2 cellular contexts compared by ENCODE assay signal in genomic region chr2:169718930-169719504, GRCh38.
TF ChIP-seq lines count a peak whose summit lies in the region.

No MANE protein-coding gene starts in this region.

TF ChIP-seq in HepG2, 621 proteins besides CTCF, POLR2A, EP300 and RAD21 (continues in another document):
- TF ChIP-seq BRCA1 (CRISPR knock-in tag; IDR thresholded peaks at IDR 0.05): no peak
- TF ChIP-seq ZNF567 (CRISPR knock-in tag; IDR thresholded peaks at IDR 0.05; ENCODE audit: borderline replicate concordance): no peak
- no peak for TF ChIP-seq CREM (IDR thresholded peaks at IDR 0.05)
- TF ChIP-seq CREM (CRISPR knock-in tag; IDR thresholded peaks at IDR 0.05): no peak
- TF ChIP-seq TOPORS (CRISPR knock-in tag; IDR thresholded peaks at IDR 0.05): no peak
- TF ChIP-seq TCF7L2 (IDR thresholded peaks at IDR 0.05; ENCODE audit: low read depth, low read length): no peak
- TF ChIP-seq, protein P1, sequence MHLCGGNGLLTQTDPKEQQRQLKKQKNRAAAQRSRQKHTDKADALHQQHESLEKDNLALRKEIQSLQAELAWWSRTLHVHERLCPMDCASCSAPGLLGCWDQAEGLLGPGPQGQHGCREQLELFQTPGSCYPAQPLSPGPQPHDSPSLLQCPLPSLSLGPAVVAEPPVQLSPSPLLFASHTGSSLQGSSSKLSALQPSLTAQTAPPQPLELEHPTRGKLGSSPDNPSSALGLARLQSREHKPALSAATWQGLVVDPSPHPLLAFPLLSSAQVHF (CRISPR knock-in tag; IDR thresholded peaks at IDR 0.05): no peak
- no peak for TF ChIP-seq ZNF350 (CRISPR knock-in tag; IDR thresholded peaks at IDR 0.05; ENCODE audit: borderline replicate concordance, low read depth)
- no peak for TF ChIP-seq MXD1 (CRISPR knock-in tag; IDR thresholded peaks at IDR 0.05)
- no peak for TF ChIP-seq ZNF547 (CRISPR knock-in tag; IDR thresholded peaks at IDR 0.05)
- no peak for TF ChIP-seq ZNF264 (CRISPR knock-in tag; IDR thresholded peaks at IDR 0.05)
- no peak for TF ChIP-seq ZFP36L1 (CRISPR knock-in tag; IDR thresholded peaks at IDR 0.05)
- TF ChIP-seq DNMT1 (CRISPR knock-in tag; IDR thresholded peaks at IDR 0.05): no peak
- TF ChIP-seq KLF11 (CRISPR knock-in tag; IDR thresholded peaks at IDR 0.05): no peak
- TF ChIP-seq TSC22D2 (CRISPR knock-in tag; IDR thresholded peaks at IDR 0.05; ENCODE audit: borderline replicate concordance): no peak
- no peak for TF ChIP-seq TFE3 (CRISPR knock-in tag; IDR thresholded peaks at IDR 0.05)
- TF ChIP-seq ATF1 (CRISPR knock-in tag; IDR thresholded peaks at IDR 0.05): no peak
- no peak for TF ChIP-seq ZNF570 (CRISPR knock-in tag; IDR thresholded peaks at IDR 0.05; ENCODE audit: borderline replicate concordance)
- TF ChIP-seq, protein P2, sequence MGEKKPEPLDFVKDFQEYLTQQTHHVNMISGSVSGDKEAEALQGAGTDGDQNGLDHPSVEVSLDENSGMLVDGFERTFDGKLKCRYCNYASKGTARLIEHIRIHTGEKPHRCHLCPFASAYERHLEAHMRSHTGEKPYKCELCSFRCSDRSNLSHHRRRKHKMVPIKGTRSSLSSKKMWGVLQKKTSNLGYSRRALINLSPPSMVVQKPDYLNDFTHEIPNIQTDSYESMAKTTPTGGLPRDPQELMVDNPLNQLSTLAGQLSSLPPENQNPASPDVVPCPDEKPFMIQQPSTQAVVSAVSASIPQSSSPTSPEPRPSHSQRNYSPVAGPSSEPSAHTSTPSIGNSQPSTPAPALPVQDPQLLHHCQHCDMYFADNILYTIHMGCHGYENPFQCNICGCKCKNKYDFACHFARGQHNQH (CRISPR knock-in tag; IDR thresholded peaks at IDR 0.05): no peak
- peak; percentile 20; the same call in 1 of the 2 replicates for TF ChIP-seq THAP11 (CRISPR knock-in tag; IDR thresholded peaks at IDR 0.05)
- TF ChIP-seq HNF4A (CRISPR knock-in tag; IDR thresholded peaks at IDR 0.05): no peak
- TF ChIP-seq, protein P3, sequence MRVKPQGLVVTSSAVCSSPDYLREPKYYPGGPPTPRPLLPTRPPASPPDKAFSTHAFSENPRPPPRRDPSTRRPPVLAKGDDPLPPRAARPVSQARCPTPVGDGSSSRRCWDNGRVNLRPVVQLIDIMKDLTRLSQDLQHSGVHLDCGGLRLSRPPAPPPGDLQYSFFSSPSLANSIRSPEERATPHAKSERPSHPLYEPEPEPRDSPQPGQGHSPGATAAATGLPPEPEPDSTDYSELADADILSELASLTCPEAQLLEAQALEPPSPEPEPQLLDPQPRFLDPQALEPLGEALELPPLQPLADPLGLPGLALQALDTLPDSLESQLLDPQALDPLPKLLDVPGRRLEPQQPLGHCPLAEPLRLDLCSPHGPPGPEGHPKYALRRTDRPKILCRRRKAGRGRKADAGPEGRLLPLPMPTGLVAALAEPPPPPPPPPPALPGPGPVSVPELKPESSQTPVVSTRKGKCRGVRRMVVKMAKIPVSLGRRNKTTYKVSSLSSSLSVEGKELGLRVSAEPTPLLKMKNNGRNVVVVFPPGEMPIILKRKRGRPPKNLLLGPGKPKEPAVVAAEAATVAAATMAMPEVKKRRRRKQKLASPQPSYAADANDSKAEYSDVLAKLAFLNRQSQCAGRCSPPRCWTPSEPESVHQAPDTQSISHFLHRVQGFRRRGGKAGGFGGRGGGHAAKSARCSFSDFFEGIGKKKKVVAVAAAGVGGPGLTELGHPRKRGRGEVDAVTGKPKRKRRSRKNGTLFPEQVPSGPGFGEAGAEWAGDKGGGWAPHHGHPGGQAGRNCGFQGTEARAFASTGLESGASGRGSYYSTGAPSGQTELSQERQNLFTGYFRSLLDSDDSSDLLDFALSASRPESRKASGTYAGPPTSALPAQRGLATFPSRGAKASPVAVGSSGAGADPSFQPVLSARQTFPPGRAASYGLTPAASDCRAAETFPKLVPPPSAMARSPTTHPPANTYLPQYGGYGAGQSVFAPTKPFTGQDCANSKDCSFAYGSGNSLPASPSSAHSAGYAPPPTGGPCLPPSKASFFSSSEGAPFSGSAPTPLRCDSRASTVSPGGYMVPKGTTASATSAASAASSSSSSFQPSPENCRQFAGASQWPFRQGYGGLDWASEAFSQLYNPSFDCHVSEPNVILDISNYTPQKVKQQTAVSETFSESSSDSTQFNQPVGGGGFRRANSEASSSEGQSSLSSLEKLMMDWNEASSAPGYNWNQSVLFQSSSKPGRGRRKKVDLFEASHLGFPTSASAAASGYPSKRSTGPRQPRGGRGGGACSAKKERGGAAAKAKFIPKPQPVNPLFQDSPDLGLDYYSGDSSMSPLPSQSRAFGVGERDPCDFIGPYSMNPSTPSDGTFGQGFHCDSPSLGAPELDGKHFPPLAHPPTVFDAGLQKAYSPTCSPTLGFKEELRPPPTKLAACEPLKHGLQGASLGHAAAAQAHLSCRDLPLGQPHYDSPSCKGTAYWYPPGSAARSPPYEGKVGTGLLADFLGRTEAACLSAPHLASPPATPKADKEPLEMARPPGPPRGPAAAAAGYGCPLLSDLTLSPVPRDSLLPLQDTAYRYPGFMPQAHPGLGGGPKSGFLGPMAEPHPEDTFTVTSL (CRISPR knock-in tag; IDR thresholded peaks at IDR 0.05; ENCODE audit: borderline replicate concordance): no peak

TF ChIP-seq in GM23338, 12 proteins besides CTCF, POLR2A, EP300 and RAD21:
- TF ChIP-seq CREB1 (CRISPR knock-in tag; IDR thresholded peaks at IDR 0.05; ENCODE audit: low read depth): no peak
- no peak for TF ChIP-seq ZNF114 (CRISPR knock-in tag; IDR thresholded peaks at IDR 0.05)
- TF ChIP-seq JUNB (IDR thresholded peaks at IDR 0.05; ENCODE audit: unreplicated experiment): no peak
- no peak for TF ChIP-seq EZH2 (IDR thresholded peaks at IDR 0.05; ENCODE audit: low read depth, unreplicated experiment)
- TF ChIP-seq ZNF331 (CRISPR knock-in tag; IDR thresholded peaks at IDR 0.05; ENCODE audit: low read depth): no peak
- TF ChIP-seq EZH2phosphoT487 (IDR thresholded peaks at IDR 0.05; ENCODE audit: unreplicated experiment): no peak
- no peak for TF ChIP-seq NANOG (IDR thresholded peaks at IDR 0.05; ENCODE audit: borderline replicate concordance)
- TF ChIP-seq STAT1 (IDR thresholded peaks at IDR 0.05; ENCODE audit: unreplicated experiment): no peak
- TF ChIP-seq POLR2AphosphoS5 (IDR thresholded peaks at IDR 0.05; ENCODE audit: low read depth): no peak
- TF ChIP-seq, protein P4, sequence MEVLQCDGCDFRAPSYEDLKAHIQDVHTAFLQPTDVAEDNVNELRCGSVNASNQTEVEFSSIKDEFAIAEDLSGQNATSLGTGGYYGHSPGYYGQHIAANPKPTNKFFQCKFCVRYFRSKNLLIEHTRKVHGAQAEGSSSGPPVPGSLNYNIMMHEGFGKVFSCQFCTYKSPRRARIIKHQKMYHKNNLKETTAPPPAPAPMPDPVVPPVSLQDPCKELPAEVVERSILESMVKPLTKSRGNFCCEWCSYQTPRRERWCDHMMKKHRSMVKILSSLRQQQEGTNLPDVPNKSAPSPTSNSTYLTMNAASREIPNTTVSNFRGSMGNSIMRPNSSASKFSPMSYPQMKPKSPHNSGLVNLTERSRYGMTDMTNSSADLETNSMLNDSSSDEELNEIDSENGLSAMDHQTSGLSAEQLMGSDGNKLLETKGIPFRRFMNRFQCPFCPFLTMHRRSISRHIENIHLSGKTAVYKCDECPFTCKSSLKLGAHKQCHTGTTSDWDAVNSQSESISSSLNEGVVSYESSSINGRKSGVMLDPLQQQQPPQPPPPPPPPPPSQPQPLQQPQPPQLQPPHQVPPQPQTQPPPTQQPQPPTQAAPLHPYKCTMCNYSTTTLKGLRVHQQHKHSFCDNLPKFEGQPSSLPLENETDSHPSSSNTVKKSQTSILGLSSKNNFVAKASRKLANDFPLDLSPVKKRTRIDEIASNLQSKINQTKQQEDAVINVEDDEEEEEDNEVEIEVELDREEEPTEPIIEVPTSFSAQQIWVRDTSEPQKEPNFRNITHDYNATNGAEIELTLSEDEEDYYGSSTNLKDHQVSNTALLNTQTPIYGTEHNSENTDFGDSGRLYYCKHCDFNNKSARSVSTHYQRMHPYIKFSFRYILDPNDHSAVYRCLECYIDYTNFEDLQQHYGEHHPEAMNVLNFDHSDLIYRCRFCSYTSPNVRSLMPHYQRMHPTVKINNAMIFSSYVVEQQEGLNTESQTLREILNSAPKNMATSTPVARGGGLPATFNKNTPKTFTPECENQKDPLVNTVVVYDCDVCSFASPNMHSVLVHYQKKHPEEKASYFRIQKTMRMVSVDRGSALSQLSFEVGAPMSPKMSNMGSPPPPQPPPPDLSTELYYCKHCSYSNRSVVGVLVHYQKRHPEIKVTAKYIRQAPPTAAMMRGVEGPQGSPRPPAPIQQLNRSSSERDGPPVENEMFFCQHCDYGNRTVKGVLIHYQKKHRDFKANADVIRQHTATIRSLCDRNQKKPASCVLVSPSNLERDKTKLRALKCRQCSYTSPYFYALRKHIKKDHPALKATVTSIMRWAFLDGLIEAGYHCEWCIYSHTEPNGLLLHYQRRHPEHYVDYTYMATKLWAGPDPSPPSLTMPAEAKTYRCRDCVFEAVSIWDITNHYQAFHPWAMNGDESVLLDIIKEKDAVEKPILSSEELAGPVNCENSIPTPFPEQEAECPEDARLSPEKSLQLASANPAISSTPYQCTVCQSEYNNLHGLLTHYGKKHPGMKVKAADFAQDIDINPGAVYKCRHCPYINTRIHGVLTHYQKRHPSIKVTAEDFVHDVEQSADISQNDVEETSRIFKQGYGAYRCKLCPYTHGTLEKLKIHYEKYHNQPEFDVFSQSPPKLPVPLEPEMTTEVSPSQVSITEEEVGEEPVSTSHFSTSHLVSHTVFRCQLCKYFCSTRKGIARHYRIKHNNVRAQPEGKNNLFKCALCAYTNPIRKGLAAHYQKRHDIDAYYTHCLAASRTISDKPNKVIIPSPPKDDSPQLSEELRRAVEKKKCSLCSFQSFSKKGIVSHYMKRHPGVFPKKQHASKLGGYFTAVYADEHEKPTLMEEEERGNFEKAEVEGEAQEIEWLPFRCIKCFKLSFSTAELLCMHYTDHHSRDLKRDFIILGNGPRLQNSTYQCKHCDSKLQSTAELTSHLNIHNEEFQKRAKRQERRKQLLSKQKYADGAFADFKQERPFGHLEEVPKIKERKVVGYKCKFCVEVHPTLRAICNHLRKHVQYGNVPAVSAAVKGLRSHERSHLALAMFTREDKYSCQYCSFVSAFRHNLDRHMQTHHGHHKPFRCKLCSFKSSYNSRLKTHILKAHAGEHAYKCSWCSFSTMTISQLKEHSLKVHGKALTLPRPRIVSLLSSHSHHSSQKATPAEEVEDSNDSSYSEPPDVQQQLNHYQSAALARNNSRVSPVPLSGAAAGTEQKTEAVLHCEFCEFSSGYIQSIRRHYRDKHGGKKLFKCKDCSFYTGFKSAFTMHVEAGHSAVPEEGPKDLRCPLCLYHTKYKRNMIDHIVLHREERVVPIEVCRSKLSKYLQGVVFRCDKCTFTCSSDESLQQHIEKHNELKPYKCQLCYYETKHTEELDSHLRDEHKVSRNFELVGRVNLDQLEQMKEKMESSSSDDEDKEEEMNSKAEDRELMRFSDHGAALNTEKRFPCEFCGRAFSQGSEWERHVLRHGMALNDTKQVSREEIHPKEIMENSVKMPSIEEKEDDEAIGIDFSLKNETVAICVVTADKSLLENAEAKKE (CRISPR knock-in tag; IDR thresholded peaks at IDR 0.05): no peak
- no peak for TF ChIP-seq ETS1 (IDR thresholded peaks at IDR 0.05)
- TF ChIP-seq, protein P5, sequence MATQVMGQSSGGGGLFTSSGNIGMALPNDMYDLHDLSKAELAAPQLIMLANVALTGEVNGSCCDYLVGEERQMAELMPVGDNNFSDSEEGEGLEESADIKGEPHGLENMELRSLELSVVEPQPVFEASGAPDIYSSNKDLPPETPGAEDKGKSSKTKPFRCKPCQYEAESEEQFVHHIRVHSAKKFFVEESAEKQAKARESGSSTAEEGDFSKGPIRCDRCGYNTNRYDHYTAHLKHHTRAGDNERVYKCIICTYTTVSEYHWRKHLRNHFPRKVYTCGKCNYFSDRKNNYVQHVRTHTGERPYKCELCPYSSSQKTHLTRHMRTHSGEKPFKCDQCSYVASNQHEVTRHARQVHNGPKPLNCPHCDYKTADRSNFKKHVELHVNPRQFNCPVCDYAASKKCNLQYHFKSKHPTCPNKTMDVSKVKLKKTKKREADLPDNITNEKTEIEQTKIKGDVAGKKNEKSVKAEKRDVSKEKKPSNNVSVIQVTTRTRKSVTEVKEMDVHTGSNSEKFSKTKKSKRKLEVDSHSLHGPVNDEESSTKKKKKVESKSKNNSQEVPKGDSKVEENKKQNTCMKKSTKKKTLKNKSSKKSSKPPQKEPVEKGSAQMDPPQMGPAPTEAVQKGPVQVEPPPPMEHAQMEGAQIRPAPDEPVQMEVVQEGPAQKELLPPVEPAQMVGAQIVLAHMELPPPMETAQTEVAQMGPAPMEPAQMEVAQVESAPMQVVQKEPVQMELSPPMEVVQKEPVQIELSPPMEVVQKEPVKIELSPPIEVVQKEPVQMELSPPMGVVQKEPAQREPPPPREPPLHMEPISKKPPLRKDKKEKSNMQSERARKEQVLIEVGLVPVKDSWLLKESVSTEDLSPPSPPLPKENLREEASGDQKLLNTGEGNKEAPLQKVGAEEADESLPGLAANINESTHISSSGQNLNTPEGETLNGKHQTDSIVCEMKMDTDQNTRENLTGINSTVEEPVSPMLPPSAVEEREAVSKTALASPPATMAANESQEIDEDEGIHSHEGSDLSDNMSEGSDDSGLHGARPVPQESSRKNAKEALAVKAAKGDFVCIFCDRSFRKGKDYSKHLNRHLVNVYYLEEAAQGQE (IDR thresholded peaks at IDR 0.05; ENCODE audit: unreplicated experiment): no peak
TF ChIP-seq in GM23338: peak in this region for 0.
